In genomic region chr5:402615-403359, GRCh38 we compare ENCODE assay signal across 8 cellular contexts. TPM values are rescaled to one million over a fixed set of nuclear protein-coding genes. Genes with fewer than 3 reads are reported as not detected.
DNase-seq lines count a peak whose midpoint lies in the region; ATAC-seq and TF ChIP-seq lines count a peak whose summit lies in the region.

No MANE protein-coding gene starts in this region.

- ATAC-seq in GM18907 (IDR thresholded peaks at IDR 0.05; ENCODE audit: unreplicated experiment): peak; percentile 55
- ATAC-seq in HG02588 (IDR thresholded peaks at IDR 0.05; ENCODE audit: unreplicated experiment): peak; percentile 38

- peak overlapping the region; percentile 83 for H3K27ac Mint-ChIP-seq in neural crest cell (ENCODE audit: unreplicated experiment)

- H3K4me1 ChIP-seq in thyroid gland: peaks cover 8 to 12% of the 10 kb centered on the region in 2 donors

- H3K27ac ChIP-seq in thyroid gland: no peak overlapping the region

- H3K36me3 Mint-ChIP-seq in neural crest cell (ENCODE audit: low read depth): no peaks in the 10 kb centered on the region

- 83 to 87% methylated on average over 20 of the region's 20 CpGs for WGBS in thyroid gland, 2 donors

- peaks cover 6% of the 10 kb centered on the region for H3K27me3 Mint-ChIP-seq in neural crest cell (ENCODE audit: low read depth)

- peak; percentile 90 for DNase-seq in NOMO-1 treated with DMSO at 0.1 percent for 48 hours (lab: John Stamatoyannopoulos, UW; ENCODE audit: unreplicated experiment)
- DNase-seq in neural crest cell (ENCODE audit: low read depth, low spot score): no peak
- no peak for DNase-seq in NCI-H1930 (lab: John Stamatoyannopoulos, UW)
- no peak for DNase-seq in activated CD4-positive, CD25-positive, alpha-beta regulatory T cell treated with anti-CD3 and anti-CD28 coated beads, Interleukin-2, amount 50 U/mL, for 72 hours
- DNase-seq in thyroid gland: no peak
- no peak for DNase-seq in GM03348 (ENCODE audit: low spot score)

- peaks cover 16% of the 10 kb centered on the region for H3K4me1 Mint-ChIP-seq in neural crest cell

- no peak overlapping the region for H3K4me3 Mint-ChIP-seq in neural crest cell

- no peaks in the 10 kb centered on the region for H3K27me3 ChIP-seq in thyroid gland

- no peaks in the 10 kb centered on the region for H3K36me3 ChIP-seq in thyroid gland

- intact Hi-C loops in thyroid gland (cut with DNase I): no loop called here

- H3K9me3 Mint-ChIP-seq in neural crest cell: no peaks in the 10 kb centered on the region

- no peaks in the 10 kb centered on the region for H3K9me3 ChIP-seq in thyroid gland

- no peak overlapping the region for H3K4me3 ChIP-seq in thyroid gland (replicated peaks in 1 of 3)

- TF ChIP-seq POLR2A in thyroid gland (IDR thresholded peaks at IDR 0.05): no peak

- TF ChIP-seq CTCF in neural crest cell (conservative IDR thresholded peaks at IDR 0.05) (no peak), thyroid gland (IDR thresholded peaks at IDR 0.05) (no peak)

RNA-seq across cellular contexts. Expression of gene EXOC3, which starts 40.2 kb away (rescaled TPM):
- total RNA-seq in neural crest cell: 56.0 and 61.3 TPM in 2 replicates
- 10 to 100 TPM; 39.7 to 49.6 (median 45.0) TPM for total RNA-seq in thyroid gland
